In genomic region chr17:72733619-72734282, GRCh38 we compare ENCODE assay signal across 17 cellular contexts.
DNase-seq lines count a peak whose midpoint lies in the region; ATAC-seq and FAIRE-seq lines count a peak whose summit lies in the region.
"Had no signal": no experiment of that assay in that cellular context is flagged by ENCODE, and none has a peak within 500 bp of the region (broad histone marks: within the 10 kb centered on the region; RNA-seq: fewer than 3 reads in every experiment).

No MANE protein-coding gene starts in this region.

- no peak overlapping the region for H2AFZ ChIP-seq in neuronal stem cell (ENCODE audit: low read length)

- ATAC-seq in GM18508 (IDR thresholded peaks at IDR 0.05; ENCODE audit: insufficient read depth, unreplicated experiment) (peak; percentile 65), GM21723 (IDR thresholded peaks at IDR 0.05; ENCODE audit: unreplicated experiment) (peak; percentile 54), HG03469 (IDR thresholded peaks at IDR 0.05; ENCODE audit: unreplicated experiment) (peak; percentile 56)
- ATAC-seq: natural killer cell treated with Interleukin-12 subunit alpha and Interleukin-12 subunit beta and Interleukin-15 and Interleukin-18, amount 100 ng/mL, for 72 hours had no signal

- no peak overlapping the region for H2BK15ac ChIP-seq in neuronal stem cell (ENCODE audit: low read length)

- no peak overlapping the region for H3K4me2 ChIP-seq in neuronal stem cell (ENCODE audit: insufficient read depth, low read length, poor library complexity, severe bottlenecking)

- no peak overlapping the region for H4K8ac ChIP-seq in neuronal stem cell (ENCODE audit: low read depth, low read length)

- H3K18ac ChIP-seq in neuronal stem cell (ENCODE audit: low read length): no peak overlapping the region

- H3K4me3 ChIP-seq in neuronal stem cell (ENCODE audit: low read length in 2 of 2): no peak overlapping the region
- H3K4me3 ChIP-seq: tibial artery had no signal

- WGBS in neuronal stem cell (ENCODE audit: extremely low coverage in 2 of 2, insufficient read length in 2 of 2, insufficient replicate concordance in 1 of 2), 2 donors: no CpG with 5 or more reads among the region's 3 CpGs

- no peak for FAIRE-seq in HTR-8/SVneo (lab: Jason Lieb, UNC)
- FAIRE-seq: astrocyte, keratinocyte had no signal

- H4K91ac ChIP-seq in neuronal stem cell (ENCODE audit: low read depth, low read length, poor library complexity): no peak overlapping the region

- no peaks in the 10 kb centered on the region for H3K4me1 ChIP-seq in neuronal stem cell (ENCODE audit: control insufficient read depth in 2 of 2, insufficient read depth in 1 of 2, low read depth in 1 of 2, low read length in 2 of 2)
- H3K4me1 ChIP-seq: Caco-2, tibial artery had no signal

- H3K4ac ChIP-seq in neuronal stem cell (ENCODE audit: low read length): no peak overlapping the region

- H2BK120ac ChIP-seq in neuronal stem cell (ENCODE audit: low read depth, low read length): no peak overlapping the region

- no peaks in the 10 kb centered on the region for H3K27me3 ChIP-seq in neuronal stem cell (ENCODE audit: control insufficient read depth in 3 of 3, insufficient read depth in 3 of 3, low read depth in 1 of 3, low read length in 3 of 3)
- H3K27me3 ChIP-seq: tibial artery had no signal

- no peak overlapping the region for H3K9ac ChIP-seq in neuronal stem cell (ENCODE audit: low read depth, low read length, poor library complexity)

- DNase-seq in neuronal stem cell (ENCODE audit: low spot score) (no peak), HTR-8/SVneo (ENCODE audit: insufficient read length, low spot score) (no peak), ureter (ENCODE audit: low spot score) (no peak)
- DNase-seq in stimulated activated CD4-positive, alpha-beta T cell treated with anti-CD3 and anti-CD28 coated beads, Interleukin-4, amount 100 ng/mL, for 24 hours: no peak
- DNase-seq in activated CD4-positive, alpha-beta T cell treated with anti-CD3 and anti-CD28 coated beads for 48 hours: no peak
- DNase-seq: activated CD4-positive, alpha-beta T cell treated with anti-CD3 and anti-CD28 coated beads, Interleukin-2, amount 50 U/mL, for 1 hour; activated naive CD4-positive, alpha-beta T cell treated with anti-CD3 and anti-CD28 coated beads for 36 hours; Caco-2; NCI-H1092; NCI-H774; tibial artery had no signal

- no peak overlapping the region for H2BK5ac ChIP-seq in neuronal stem cell (ENCODE audit: low read length)

- peak overlapping the region; percentile 33 for H2BK12ac ChIP-seq in neuronal stem cell (ENCODE audit: low read length)

- H3K9me3 ChIP-seq in neuronal stem cell (replicated peaks in 1 of 2; ENCODE audit: control insufficient read depth in 2 of 2, insufficient read depth in 1 of 2, low read depth in 1 of 2, low read length in 2 of 2): no peaks in the 10 kb centered on the region
- H3K9me3 ChIP-seq: Caco-2, tibial artery had no signal

- H3K14ac ChIP-seq in neuronal stem cell (ENCODE audit: low read length): no peak overlapping the region

- no peak overlapping the region for H3K23ac ChIP-seq in neuronal stem cell (ENCODE audit: low read depth, low read length, poor library complexity)

- no peaks in the 10 kb centered on the region for H3K79me1 ChIP-seq in neuronal stem cell (ENCODE audit: low read depth, low read length)

- no peaks in the 10 kb centered on the region for H3K36me3 ChIP-seq in neuronal stem cell (replicated peaks in 1 of 2; ENCODE audit: control insufficient read depth in 2 of 2, insufficient read depth in 2 of 2, low read length in 2 of 2)

- no peak overlapping the region for H3K27ac ChIP-seq in neuronal stem cell (replicated peaks; ENCODE audit: low read length)
- H3K27ac ChIP-seq: tibial artery had no signal

- no peak overlapping the region for H2AK5ac ChIP-seq in neuronal stem cell (ENCODE audit: low read depth, low read length)
